In the genomic region with DNA sequence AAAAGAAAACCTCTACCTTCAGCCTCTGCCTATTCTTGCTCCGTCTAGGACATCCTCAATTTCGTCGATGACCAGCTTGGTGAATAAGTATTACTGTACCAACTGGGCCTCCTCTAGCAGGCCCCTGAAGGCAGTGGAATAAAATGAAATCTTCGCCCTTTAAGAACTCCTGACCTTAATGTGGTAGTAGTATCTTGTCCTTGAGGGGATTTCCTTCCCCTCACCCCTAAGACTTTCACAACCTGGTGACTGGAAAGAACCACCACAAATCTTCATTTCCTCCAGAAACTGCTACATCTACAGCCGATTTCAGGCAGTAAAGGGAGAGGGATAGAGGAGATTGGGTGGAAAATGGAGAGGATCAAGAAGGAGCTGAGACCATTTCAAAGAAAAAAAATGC, we compare ENCODE assay signal across 12 cellular contexts. TPM values are rescaled to one million over a fixed set of nuclear protein-coding genes. Genes with fewer than 3 reads are reported as not detected.
DNase-seq lines count a peak whose midpoint lies in the region; ATAC-seq and TF ChIP-seq lines count a peak whose summit lies in the region.
"Had no signal": no experiment of that assay in that cellular context is flagged by ENCODE, and none has a peak within 500 bp of the region (broad histone marks: within the 10 kb centered on the region; RNA-seq: fewer than 3 reads in every experiment).

No MANE protein-coding gene starts in this region.

- H3K27ac ChIP-seq in OCI-LY3 (ENCODE audit: low read length): peak overlapping the region; percentile 84

- no peaks in the 10 kb centered on the region for H3K9me3 Mint-ChIP-seq in activated CD8-positive, alpha-beta memory T cell treated with anti-CD3 and anti-CD28 coated beads, Interleukin-2, amount 10 ng/mL, durations not matched to agents 7 days and 5 days (ENCODE audit: low read depth)
- no peaks in the 10 kb centered on the region for H3K9me3 Mint-ChIP-seq in dendritic cell treated with granulocyte-macrophage colony-stimulating factor and Interleukin-4, amounts not matched to agents 40 ng/mL and 50 ng/mL, for 4 days
- H3K9me3 Mint-ChIP-seq in stimulated activated naive B cell treated with anti-CD40 and anti-IgM and Interleukin-4, amounts not matched to agents 10 μg/mL and 1 μg/mL and 100 μg/mL, for 72 hours: no peaks in the 10 kb centered on the region

- peaks cover 26% of the 10 kb centered on the region for H3K36me3 Mint-ChIP-seq in activated CD8-positive, alpha-beta memory T cell treated with anti-CD3 and anti-CD28 coated beads, Interleukin-2, amount 10 ng/mL, durations not matched to agents 7 days and 5 days
- H3K36me3 Mint-ChIP-seq in dendritic cell treated with granulocyte-macrophage colony-stimulating factor and Interleukin-4, amounts not matched to agents 40 ng/mL and 50 ng/mL, for 4 days (ENCODE audit: low read depth): peaks cover 81% of the 10 kb centered on the region
- peaks cover 52 to 61% of the 10 kb centered on the region in 2 donors for H3K36me3 Mint-ChIP-seq in stimulated activated naive B cell treated with anti-CD40 and anti-IgM and Interleukin-4, amounts not matched to agents 10 μg/mL and 1 μg/mL and 100 μg/mL, for 72 hours

- H3K4me3 Mint-ChIP-seq in activated CD8-positive, alpha-beta memory T cell treated with anti-CD3 and anti-CD28 coated beads, Interleukin-2, amount 10 ng/mL, durations not matched to agents 7 days and 5 days: peak overlapping the region; percentile 57
- no peak overlapping the region for H3K4me3 Mint-ChIP-seq in dendritic cell treated with granulocyte-macrophage colony-stimulating factor and Interleukin-4, amounts not matched to agents 40 ng/mL and 50 ng/mL, for 4 days
- peak overlapping the region; percentile 64 to 73 for H3K4me3 Mint-ChIP-seq in stimulated activated naive B cell treated with anti-CD40 and anti-IgM and Interleukin-4, amounts not matched to agents 10 μg/mL and 1 μg/mL and 100 μg/mL, for 72 hours

- no peak for ATAC-seq in activated CD8-positive, alpha-beta memory T cell treated with anti-CD3 and anti-CD28 coated beads, Interleukin-2, amount 10 ng/mL, durations not matched to agents 7 days and 5 days
- ATAC-seq in stimulated activated naive B cell treated with anti-CD40 and anti-IgM and Interleukin-4, amounts not matched to agents 10 μg/mL and 1 μg/mL and 100 μg/mL, for 72 hours (replicated peaks): peak; percentile 48 to 59
- ATAC-seq in GM18868 (IDR thresholded peaks at IDR 0.05; ENCODE audit: unreplicated experiment) (no peak), left lobe of liver (no peak)

- H3K9me3 ChIP-seq in OCI-LY3 (ENCODE audit: insufficient read depth, low read length): no peaks in the 10 kb centered on the region
- H3K9me3 ChIP-seq: ascending aorta, spleen, upper lobe of left lung had no signal

- H3K79me2 ChIP-seq in OCI-LY3 (ENCODE audit: low read length): peaks cover 16% of the 10 kb centered on the region

- H3K27me3 Mint-ChIP-seq in activated CD8-positive, alpha-beta memory T cell treated with anti-CD3 and anti-CD28 coated beads, Interleukin-2, amount 10 ng/mL, durations not matched to agents 7 days and 5 days: no peaks in the 10 kb centered on the region
- H3K27me3 Mint-ChIP-seq in dendritic cell treated with granulocyte-macrophage colony-stimulating factor and Interleukin-4, amounts not matched to agents 40 ng/mL and 50 ng/mL, for 4 days: no peaks in the 10 kb centered on the region
- H3K27me3 Mint-ChIP-seq in stimulated activated naive B cell treated with anti-CD40 and anti-IgM and Interleukin-4, amounts not matched to agents 10 μg/mL and 1 μg/mL and 100 μg/mL, for 72 hours: no peaks in the 10 kb centered on the region

- no peaks in the 10 kb centered on the region for H3K27me3 ChIP-seq in OCI-LY3 (ENCODE audit: low read depth, low read length)
- H3K27me3 ChIP-seq: ascending aorta, spleen, upper lobe of left lung had no signal

- intact Hi-C loops in dendritic cell treated with granulocyte-macrophage colony-stimulating factor and Interleukin-4, amounts not matched to agents 40 ng/mL and 50 ng/mL, for 4 days (cut with micrococcal nuclease): loop anchor here (5.0 kb wide), 2 partner anchors 66 to 276 kb away; no protein-coding TSS in a partner anchor

- peak overlapping the region; percentile 94 for H3K4me3 ChIP-seq in OCI-LY3 (ENCODE audit: low read length)

- H3K36me3 ChIP-seq in OCI-LY3 (replicated peaks; ENCODE audit: low read depth, low read length): peaks cover 37% of the 10 kb centered on the region

- H3K9ac ChIP-seq in OCI-LY3 (ENCODE audit: low read length): peak overlapping the region; percentile 98

- no peak for TF ChIP-seq CTCF in OCI-LY3 (IDR thresholded peaks at IDR 0.05; ENCODE audit: low read depth, low read length)

- H3K4me2 ChIP-seq in OCI-LY3 (ENCODE audit: low read length): peak overlapping the region; percentile 85

- CTCF ChIA-PET in activated CD8-positive, alpha-beta memory T cell treated with anti-CD3 and anti-CD28 coated beads, Interleukin-2, amount 10 ng/mL, durations not matched to agents 7 days and 5 days (lab: Charles Lee): interaction anchor here (1.1 to 2.0 kb wide), 7 partner anchors 9 to 93 kb away, joined by 3 to 24 read pairs (median 6); no protein-coding TSS in a partner anchor

- H3K4me1 ChIP-seq in OCI-LY3 (ENCODE audit: low read length): peaks cover 44% of the 10 kb centered on the region

- peak overlapping the region; percentile 96 for H3K27ac Mint-ChIP-seq in activated CD8-positive, alpha-beta memory T cell treated with anti-CD3 and anti-CD28 coated beads, Interleukin-2, amount 10 ng/mL, durations not matched to agents 7 days and 5 days
- peak overlapping the region; percentile 97 for H3K27ac Mint-ChIP-seq in dendritic cell treated with granulocyte-macrophage colony-stimulating factor and Interleukin-4, amounts not matched to agents 40 ng/mL and 50 ng/mL, for 4 days
- H3K27ac Mint-ChIP-seq in stimulated activated naive B cell treated with anti-CD40 and anti-IgM and Interleukin-4, amounts not matched to agents 10 μg/mL and 1 μg/mL and 100 μg/mL, for 72 hours: peak overlapping the region; percentile 94

- no peaks in the 10 kb centered on the region for H4K20me1 ChIP-seq in OCI-LY3 (ENCODE audit: insufficient read depth, low read length)

- no peak overlapping the region for H2AFZ ChIP-seq in OCI-LY3 (ENCODE audit: low read depth, low read length)

- no peak for DNase-seq in activated CD8-positive, alpha-beta memory T cell treated with anti-CD3 and anti-CD28 coated beads, Interleukin-2, amount 10 ng/mL, durations not matched to agents 7 days and 5 days
- DNase-seq in activated CD8-positive, alpha-beta memory T cell treated with anti-CD3 and anti-CD28 coated beads for 24 hours: no peak
- peak; percentile 19 for DNase-seq in stimulated activated naive B cell treated with anti-CD40 and anti-IgM and Interleukin-4, amounts not matched to agents 10 μg/mL and 1 μg/mL and 100 μg/mL, for 72 hours
- DNase-seq in left lobe of liver (ENCODE audit: low spot score) (no peak), NCI-H146 treated with DMSO at 0.1 percent for 48 hours (lab: John Stamatoyannopoulos, UW; ENCODE audit: unreplicated experiment) (no peak)
- DNase-seq: DMS79 treated with DMSO at 0.1 percent for 48 hours, spleen, upper lobe of left lung had no signal

- peaks cover 41% of the 10 kb centered on the region for H3K4me1 Mint-ChIP-seq in activated CD8-positive, alpha-beta memory T cell treated with anti-CD3 and anti-CD28 coated beads, Interleukin-2, amount 10 ng/mL, durations not matched to agents 7 days and 5 days
- H3K4me1 Mint-ChIP-seq in dendritic cell treated with granulocyte-macrophage colony-stimulating factor and Interleukin-4, amounts not matched to agents 40 ng/mL and 50 ng/mL, for 4 days (ENCODE audit: low read depth): peaks cover 40% of the 10 kb centered on the region
- H3K4me1 Mint-ChIP-seq in stimulated activated naive B cell treated with anti-CD40 and anti-IgM and Interleukin-4, amounts not matched to agents 10 μg/mL and 1 μg/mL and 100 μg/mL, for 72 hours: peaks cover 38 to 59% of the 10 kb centered on the region in 2 donors

RNA-seq across cellular contexts. Expression of a gene that starts 1.6 kb away (rescaled TPM):
- total RNA-seq in activated CD8-positive, alpha-beta memory T cell treated with anti-CD3 and anti-CD28 coated beads, Interleukin-2, amount 10 ng/mL, durations not matched to agents 7 days and 5 days: 100 to 1,000 TPM; 104 to 123 TPM
- total RNA-seq in left lobe of liver: 41.6 TPM

RNA-seq across cellular contexts. Expression of a gene that starts 50.1 kb away (rescaled TPM):
- not detected for total RNA-seq in activated CD8-positive, alpha-beta memory T cell treated with anti-CD3 and anti-CD28 coated beads, Interleukin-2, amount 10 ng/mL, durations not matched to agents 7 days and 5 days
- total RNA-seq in left lobe of liver: not detected
- total RNA-seq: ascending aorta had no signal

RNA-seq across cellular contexts. Expression of a gene that starts 50.1 kb away (rescaled TPM):
- total RNA-seq in activated CD8-positive, alpha-beta memory T cell treated with anti-CD3 and anti-CD28 coated beads, Interleukin-2, amount 10 ng/mL, durations not matched to agents 7 days and 5 days: 100 to 1,000 TPM; 162 to 201 TPM
- total RNA-seq in left lobe of liver: 38.0 TPM

RNA-seq across cellular contexts. Expression of a gene that starts 54.5 kb away (rescaled TPM):
- 10 to 100 TPM; 46.3 to 67.3 TPM for total RNA-seq in activated CD8-positive, alpha-beta memory T cell treated with anti-CD3 and anti-CD28 coated beads, Interleukin-2, amount 10 ng/mL, durations not matched to agents 7 days and 5 days
- total RNA-seq in left lobe of liver: 4.4 TPM

Comparison
In these comparisons a context has a peak if more than half of its experiments do, and no peak if none do; other contexts are left out.
1. ATAC-seq: peak in stimulated activated naive B cell treated with anti-CD40 and anti-IgM and Interleukin-4, amounts not matched to agents 10 μg/mL and 1 μg/mL and 100 μg/mL, for 72 hours (2 of 2); none in activated CD8-positive, alpha-beta memory T cell treated with anti-CD3 and anti-CD28 coated beads, Interleukin-2, amount 10 ng/mL, durations not matched to agents 7 days and 5 days (single experiment), GM18868 (single experiment) and left lobe of liver (single experiment).
2. Peak in every context shown above with its lines, with median percentiles within 50 percentile points of each other: H3K27ac Mint-ChIP-seq.